In the genomic region with DNA sequence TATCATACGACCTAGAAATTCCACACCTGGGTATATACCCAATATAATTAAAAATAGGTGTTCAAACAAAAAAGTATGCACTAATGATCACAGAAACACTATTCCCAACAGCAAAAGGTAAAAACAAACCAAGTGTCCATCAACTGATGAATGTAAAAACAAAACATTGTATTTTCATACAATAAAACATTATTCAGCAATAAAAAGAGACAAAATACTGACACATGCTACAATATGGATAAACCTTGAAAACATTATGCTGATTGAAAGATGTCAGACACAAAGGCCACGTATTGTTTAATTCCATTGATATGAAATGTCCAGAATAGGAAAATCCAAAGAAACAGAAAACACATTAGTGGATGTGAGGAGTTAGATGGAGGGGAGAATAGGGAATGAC, we compare ENCODE assay signal across 29 cellular contexts.
"Had no signal": no experiment of that assay in that cellular context is flagged by ENCODE, and none has a peak within 500 bp of the region (broad histone marks: within the 10 kb centered on the region; RNA-seq: fewer than 3 reads in every experiment).

No MANE protein-coding gene starts in this region.

- H3K27me3 ChIP-seq: dorsolateral prefrontal cortex, foreskin keratinocyte, gastrocnemius medialis, hepatocyte had no signal

- H3K4me3 ChIP-seq: coronary artery, dorsolateral prefrontal cortex, esophagus muscularis mucosa, esophagus squamous epithelium, gastrocnemius medialis, gastroesophageal sphincter, heart left ventricle, heart right ventricle, hepatocyte had no signal

- H3K79me2 ChIP-seq: hepatocyte had no signal

- H3K4me2 ChIP-seq: hepatocyte had no signal

- ATAC-seq: effector memory CD8-positive, alpha-beta T cell; esophagus mucosa; foreskin keratinocyte; gastrocnemius medialis; gastroesophageal sphincter; heart left ventricle; heart right ventricle had no signal

- H3K9me3 Mint-ChIP-seq: effector memory CD8-positive, alpha-beta T cell had no signal

- H3K4me3 Mint-ChIP-seq: dendritic cell treated with granulocyte-macrophage colony-stimulating factor and Interleukin-4, amounts not matched to agents 40 ng/mL and 50 ng/mL, for 4 days; effector memory CD8-positive, alpha-beta T cell; endodermal cell had no signal

- H3K4me1 ChIP-seq: esophagus muscularis mucosa, esophagus squamous epithelium, gastrocnemius medialis, gastroesophageal sphincter, heart left ventricle, heart right ventricle had no signal

- H2AFZ ChIP-seq: hepatocyte had no signal

- DNase-seq: cortex of kidney; dermis blood vessel endothelial cell; dorsolateral prefrontal cortex; effector CD4-positive, alpha-beta T cell; effector CD8-positive, alpha-beta T cell; effector memory CD4-positive, alpha-beta T cell; effector memory CD8-positive, alpha-beta T cell; endodermal cell; erythroblast; esophagus squamous epithelium; foreskin fibroblast; foreskin keratinocyte; foreskin melanocyte; gastrocnemius medialis; glutamatergic neuron; head of caudate nucleus; heart left ventricle; heart right ventricle; hippocampal formation had no signal

- H3K27ac Mint-ChIP-seq: dendritic cell treated with granulocyte-macrophage colony-stimulating factor and Interleukin-4, amounts not matched to agents 40 ng/mL and 50 ng/mL, for 4 days; effector memory CD8-positive, alpha-beta T cell; endodermal cell had no signal

- H3K36me3 ChIP-seq: esophagus muscularis mucosa, esophagus squamous epithelium, gastrocnemius medialis, gastroesophageal sphincter, heart left ventricle, heart right ventricle had no signal

- H3K27ac ChIP-seq: coronary artery, dorsolateral prefrontal cortex, epithelial cell of prostate, esophagus muscularis mucosa, esophagus squamous epithelium, foreskin keratinocyte, gastrocnemius medialis, gastroesophageal sphincter, heart left ventricle, heart right ventricle, hepatocyte had no signal

- H3K9me3 ChIP-seq: esophagus squamous epithelium, gastrocnemius medialis, gastroesophageal sphincter had no signal

- FAIRE-seq: endometrium, endothelial cell of umbilical vein, frontal cortex had no signal
